In genomic region chrX:48447201-48447600, GRCh38 we compare ENCODE assay signal across 6 cellular contexts. TPM values are rescaled to one million over a fixed set of nuclear protein-coding genes. Genes with fewer than 3 reads are reported as not detected.
"Had no signal": no experiment of that assay in that cellular context is flagged by ENCODE, and none has a peak within 500 bp of the region (broad histone marks: within the 10 kb centered on the region; RNA-seq: fewer than 3 reads in every experiment).

No MANE protein-coding gene starts in this region.

RNA-seq across cellular contexts. Expression of gene SSX4B, which starts 35.4 kb away (rescaled TPM):
- total RNA-seq: GM23248, GM23338, H4, H7, H9, HFFc6 had no signal
- polyA plus RNA-seq: GM23248 had no signal
